1 cellular context compared by ENCODE assay signal in the genomic region with DNA sequence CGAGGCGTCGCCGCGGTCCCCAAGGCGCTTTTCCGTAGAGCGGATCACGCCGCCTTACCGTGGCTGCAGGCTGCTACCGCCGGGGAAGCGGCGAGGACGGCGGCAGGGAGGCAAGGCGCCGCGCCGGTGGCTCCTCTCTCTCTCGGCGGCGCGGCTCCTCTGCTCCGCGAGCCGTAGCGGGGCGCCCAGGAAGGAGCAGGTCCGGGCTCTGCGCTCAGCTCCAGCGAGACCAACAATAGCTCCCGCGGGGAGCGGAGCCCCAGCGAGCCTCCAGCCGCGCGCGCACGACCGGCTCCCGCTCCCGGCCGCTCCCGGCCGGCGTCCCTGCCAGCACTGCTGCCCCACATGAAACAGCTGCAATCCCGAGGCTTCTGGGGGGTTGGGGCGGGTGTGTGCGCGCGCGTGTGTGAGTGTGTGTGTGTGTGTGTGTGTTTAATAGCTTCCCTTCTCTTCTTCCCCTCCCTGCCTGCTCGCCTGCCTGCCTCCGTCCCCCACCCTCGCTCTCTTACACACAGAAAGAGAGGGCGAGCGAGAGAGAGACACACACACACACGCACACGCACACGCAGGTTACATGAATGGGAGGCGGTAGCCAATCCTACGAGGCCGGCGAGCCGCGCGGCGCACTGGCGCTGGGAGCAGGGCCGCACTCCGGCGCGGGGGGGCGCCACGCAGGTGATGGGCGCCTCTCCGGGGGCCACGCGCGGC.
TF ChIP-seq lines count a peak whose summit lies in the region.

A gene (minus strand): TSS at position 580 of the 708 bp plus-strand sequence. CDS start 371,086 bp downstream, outside the sequence.

TF ChIP-seq in IMR-90, 13 proteins besides CTCF, POLR2A, EP300 and RAD21 (continued from another document):
- TF ChIP-seq, protein P1, sequence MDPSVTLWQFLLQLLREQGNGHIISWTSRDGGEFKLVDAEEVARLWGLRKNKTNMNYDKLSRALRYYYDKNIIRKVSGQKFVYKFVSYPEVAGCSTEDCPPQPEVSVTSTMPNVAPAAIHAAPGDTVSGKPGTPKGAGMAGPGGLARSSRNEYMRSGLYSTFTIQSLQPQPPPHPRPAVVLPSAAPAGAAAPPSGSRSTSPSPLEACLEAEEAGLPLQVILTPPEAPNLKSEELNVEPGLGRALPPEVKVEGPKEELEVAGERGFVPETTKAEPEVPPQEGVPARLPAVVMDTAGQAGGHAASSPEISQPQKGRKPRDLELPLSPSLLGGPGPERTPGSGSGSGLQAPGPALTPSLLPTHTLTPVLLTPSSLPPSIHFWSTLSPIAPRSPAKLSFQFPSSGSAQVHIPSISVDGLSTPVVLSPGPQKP (IDR thresholded peaks at IDR 0.05; ENCODE audit: borderline replicate concordance, low read depth, low read length) = no peak
